Comparison of ENCODE assay signal across 8 cellular contexts in the genomic region with DNA sequence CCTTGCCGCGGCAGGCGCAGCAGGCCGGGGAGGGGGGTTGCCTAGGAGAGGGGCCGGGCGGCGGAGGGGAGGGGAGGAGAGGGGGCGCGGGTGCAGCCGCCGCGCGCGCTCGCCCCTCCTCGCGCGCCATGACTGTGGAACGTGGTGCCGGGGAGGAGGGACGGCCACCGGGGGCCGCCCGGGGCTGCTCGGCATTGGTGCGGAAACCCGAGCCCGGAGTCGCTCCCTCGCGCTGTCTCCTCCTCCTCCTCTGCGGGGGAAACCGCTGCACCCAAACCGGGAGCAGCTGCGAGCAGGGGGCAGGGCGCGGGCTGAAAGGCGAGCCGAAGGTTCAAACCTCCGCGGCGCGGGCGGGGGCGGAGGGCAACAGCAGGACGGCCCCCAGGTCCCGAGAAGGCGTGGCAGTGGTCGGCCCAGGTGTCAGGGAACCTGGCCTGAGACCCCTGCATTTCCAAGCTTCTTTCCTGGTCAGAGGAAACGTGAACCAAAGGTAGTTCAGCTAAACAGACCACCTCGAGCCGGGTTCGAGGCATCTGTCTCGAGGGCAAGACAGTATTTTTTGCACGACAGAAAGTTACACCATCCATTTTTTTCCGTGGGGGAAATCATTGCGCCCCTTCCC. TPM values are rescaled to one million over a fixed set of nuclear protein-coding genes. Genes with fewer than 3 reads are reported as not detected.
DNase-seq lines count a peak whose midpoint lies in the region; ATAC-seq and TF ChIP-seq lines count a peak whose summit lies in the region.

No MANE protein-coding gene starts in this region.

- H3K27me3 ChIP-seq in smooth muscle cell (ENCODE audit: low read depth) = no peaks in the 10 kb centered on the region

- peak; percentile 63 for ATAC-seq in HG02852 (IDR thresholded peaks at IDR 0.05; ENCODE audit: unreplicated experiment)

- H3K4me2 ChIP-seq in smooth muscle cell = peak overlapping the region; percentile 98

- in situ Hi-C loops in T47D (cut with HindIII; ENCODE audit: low pct_unique_long_range_greater_than_20kb, low sequenced_read_pairs) = no loop called here

- peak overlapping the region; percentile 69 for H3K4me3 ChIP-seq in smooth muscle cell

- peak overlapping the region; percentile 68 for H2AFZ ChIP-seq in smooth muscle cell (ENCODE audit: low read depth)

- H3F3A ChIP-seq in smooth muscle cell (ENCODE audit: low read depth) = peaks cover 4% of the 10 kb centered on the region

- peak; percentile 92 for DNase-seq in GM10266 (ENCODE audit: extremely low spot score)
- DNase-seq in NCI-H2081 treated with DMSO at 0.1 percent for 48 hours (lab: John Stamatoyannopoulos, UW) = peak; percentile 58
- peak; percentile 82 for DNase-seq in UCSD-AML1 (lab: John Stamatoyannopoulos, UW; ENCODE audit: unreplicated experiment)
- peak; percentile 78 to 94 for DNase-seq in T47D (ENCODE audit: low read depth in 1 of 2, low spot score in 1 of 2)
- DNase-seq in iPS-NIHi11 (ENCODE audit: low spot score) = peak; percentile 92
- DNase-seq in smooth muscle cell (lab: John Stamatoyannopoulos, UW; ENCODE audit: unreplicated experiment) = peak; percentile 82
- DNase-seq in superior temporal gyrus (ENCODE audit: extremely low spot score) = no peak

- 1% methylated on average over 34 of the region's 57 CpGs for WGBS in smooth muscle cell (ENCODE audit: low lambda C conversion rate)

- peak overlapping the region; percentile 40 for H3K27ac ChIP-seq in smooth muscle cell (ENCODE audit: low read depth)

- no peak overlapping the region for H3K9ac ChIP-seq in smooth muscle cell (ENCODE audit: low read depth)

- H4K20me1 ChIP-seq in smooth muscle cell (ENCODE audit: low read depth) = no peaks in the 10 kb centered on the region

- H3K9me3 ChIP-seq in smooth muscle cell (replicated peaks; ENCODE audit: low read depth) = no peaks in the 10 kb centered on the region

- H3K36me3 ChIP-seq in smooth muscle cell (ENCODE audit: low read depth) = no peaks in the 10 kb centered on the region

- TF ChIP-seq CTCF in GM10266 (IDR thresholded peaks at IDR 0.05; ENCODE audit: control insufficient read depth, insufficient read depth, low read depth, missing control alignments) = peak; percentile 5
- TF ChIP-seq CTCF in smooth muscle cell (IDR thresholded peaks at IDR 0.05; ENCODE audit: borderline replicate concordance, insufficient read depth, poor library complexity, severe bottlenecking) = no peak

- H3K79me2 ChIP-seq in smooth muscle cell (ENCODE audit: low read depth) = peaks cover 10% of the 10 kb centered on the region

- H3K4me1 ChIP-seq in smooth muscle cell (ENCODE audit: low read depth) = peaks cover 5% of the 10 kb centered on the region

RNA-seq across cellular contexts. Expression of a gene that starts 1.4 kb away (rescaled TPM):
- 3.5 and 3.7 TPM in 2 replicates for total RNA-seq in smooth muscle cell
- 4.5 and 5.3 TPM in 2 replicates for polyA plus RNA-seq in smooth muscle cell
